ENCODE assay signal across 23 cellular contexts in the genomic region with DNA sequence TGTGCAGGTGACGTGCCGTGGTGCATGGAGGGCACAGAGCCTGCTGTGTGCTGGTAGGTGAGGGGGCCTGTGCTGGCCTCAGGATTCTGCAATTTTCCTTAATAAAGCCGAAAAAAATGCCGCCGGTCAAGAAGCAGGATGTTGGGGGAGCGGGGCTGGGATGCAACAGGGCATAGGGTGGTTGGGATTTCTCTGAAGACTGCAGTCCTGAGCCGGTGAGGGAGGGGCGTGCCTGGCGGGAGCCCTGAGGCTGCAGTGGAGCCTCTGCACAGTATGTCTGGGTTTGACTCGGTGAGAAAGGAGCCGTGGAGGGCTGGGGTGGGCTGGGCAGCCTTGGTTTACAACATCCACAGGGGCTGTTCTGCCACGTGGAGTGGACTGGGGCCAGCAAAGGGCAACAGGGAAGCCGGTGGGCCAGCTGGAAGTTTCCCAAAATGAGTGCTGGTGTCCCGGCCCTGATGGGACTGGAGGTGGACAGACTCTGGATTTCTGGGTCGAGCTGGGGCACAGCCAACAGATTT. TPM values are rescaled to one million over a fixed set of nuclear protein-coding genes. Genes with fewer than 3 reads are reported as not detected.
DNase-seq lines count a peak whose midpoint lies in the region; ATAC-seq, FAIRE-seq and TF ChIP-seq lines count a peak whose summit lies in the region.
"Had no signal": no experiment of that assay in that cellular context is flagged by ENCODE, and none has a peak within 500 bp of the region (broad histone marks: within the 10 kb centered on the region; RNA-seq: fewer than 3 reads in every experiment).

No MANE protein-coding gene starts in this region.

- 85% methylated on average over 15 of the region's 15 CpGs for WGBS in A549 (ENCODE audit: missing lambda C conversion rate)

- H3K9me3 ChIP-seq in A549, result no peaks in the 10 kb centered on the region
- H3K9me3 ChIP-seq in HCT116 (ENCODE audit: control insufficient read depth in 1 of 2, insufficient read depth in 1 of 2, low read depth in 1 of 2, low read length in 2 of 2), result no peaks in the 10 kb centered on the region
- H3K9me3 ChIP-seq: HAP-1, SK-N-SH had no signal

- H3K27me3 ChIP-seq in HCT116 (ENCODE audit: insufficient read depth, low read length), result no peaks in the 10 kb centered on the region

- no peaks in the 10 kb centered on the region for H3K27me3 Mint-ChIP-seq in osteocyte (ENCODE audit: unreplicated experiment)

- intact Hi-C loops in HCT116 (cut with micrococcal nuclease), result no loop called here

- H3K4me2 ChIP-seq in A549 (peak overlapping the region; percentile 34; the same call in 1 of the 3 replicates), HCT116 (ENCODE audit: low read length) (peak overlapping the region; percentile 35; the same call in 1 of the 2 replicates)
- H3K4me2 ChIP-seq: SK-N-SH had no signal

- H3K36me3 ChIP-seq in HCT116 (ENCODE audit: control insufficient read depth in 1 of 2, insufficient read depth in 2 of 2, low read length in 2 of 2), result no peaks in the 10 kb centered on the region; a peak in 1 of 4 replicates
- H3K36me3 ChIP-seq: HAP-1 had no signal

- H3K9ac ChIP-seq in HCT116 (ENCODE audit: low read length), result no peak overlapping the region
- H3K9ac ChIP-seq: GM23248, SK-N-SH had no signal

- TF ChIP-seq RAD21 in A549 (conservative IDR thresholded peaks at IDR 0.05 in 1 of 2, IDR thresholded peaks at IDR 0.05 in 1 of 2) (no peak), HCT116 (IDR thresholded peaks at IDR 0.05; ENCODE audit: low read depth) (no peak)

- H3K27ac Mint-ChIP-seq in osteocyte (ENCODE audit: unreplicated experiment), result peak overlapping the region; percentile 27

- H3K79me2 ChIP-seq in HCT116 (ENCODE audit: insufficient read depth, low read length), result no peaks in the 10 kb centered on the region; the same call in 1 of the 2 replicates

- BruUV-seq in HCT116 (replicated peaks; lab: Mats Ljungman, UMichigan), result no TSS peak

- no peaks in the 10 kb centered on the region for H3K36me3 Mint-ChIP-seq in osteocyte (ENCODE audit: unreplicated experiment)

- ATAC-seq in A549, result peak in 1 of 2 experiments; percentile 3; a peak in 1 of 6 replicates
- ATAC-seq in HCT116, result no peak
- no peak for ATAC-seq in GM21737 (IDR thresholded peaks at IDR 0.05; ENCODE audit: unreplicated experiment)

- no peak overlapping the region for H2AFZ ChIP-seq in HCT116 (ENCODE audit: low read depth, low read length, poor library complexity, severe bottlenecking)
- H2AFZ ChIP-seq: GM23248 had no signal

- no peaks in the 10 kb centered on the region for H4K20me1 ChIP-seq in HCT116 (ENCODE audit: insufficient read depth)

- H3K9me3 Mint-ChIP-seq in osteocyte (ENCODE audit: unreplicated experiment), result no peaks in the 10 kb centered on the region

- FAIRE-seq in A549 (lab: Jason Lieb, UNC), result no peak
- FAIRE-seq: G401.6 had no signal

- no peak overlapping the region for H3K4me3 Mint-ChIP-seq in osteocyte (ENCODE audit: unreplicated experiment)

- H3K4me3 ChIP-seq in A549, result no peak overlapping the region
- no peak overlapping the region for H3K4me3 ChIP-seq in HCT116 (replicated peaks in 1 of 2; ENCODE audit: low read depth in 1 of 2, low read length in 2 of 2)
- H3K4me3 ChIP-seq: GM23248, HAP-1 had no signal

- RAD21 ChIA-PET in HCT116 (lab: Charles Lee; ENCODE audit: low non-redundant PET in 1 of 2, low total read pairs in 2 of 2, uncharacterized antibody in 2 of 2, unreplicated experiment in 2 of 2), result no interaction called here

- TF ChIP-seq POLR2A in A549 (IDR thresholded peaks at IDR 0.05; ENCODE audit: low read length) (no peak), HCT116 (IDR thresholded peaks at IDR 0.05; ENCODE audit: borderline replicate concordance, extremely low read depth, insufficient read depth, insufficient read length) (no peak)

- POLR2A ChIA-PET in A549 (lab: Yijun Ruan, JAX) (no interaction called here), HCT116 (lab: Charles Lee) (no interaction called here)

- H3K9me2 ChIP-seq in HCT116 (ENCODE audit: insufficient read depth), result no peaks in the 10 kb centered on the region
- H3K9me2 ChIP-seq: SK-N-SH had no signal

- no peak for TF ChIP-seq EP300 in A549 (IDR thresholded peaks at IDR 0.05)

- H3K27ac ChIP-seq in A549 (peak overlapping the region in 1 of 2 experiments; percentile 70; a peak in 3 of 6 replicates), HCT116 (ENCODE audit: low read depth, low read length) (no peak overlapping the region)
- H3K27ac ChIP-seq: C4-2B, GM23248 had no signal

- no peak for TF ChIP-seq CTCF in A549 (IDR thresholded peaks at IDR 0.05)
- no peak for TF ChIP-seq CTCF in HCT116 (IDR thresholded peaks at IDR 0.05 in 2 of 3, conservative IDR thresholded peaks at IDR 0.05 in 1 of 3; ENCODE audit: borderline replicate concordance in 1 of 3, insufficient read depth in 1 of 3, low read depth in 2 of 3, low read length in 2 of 3)
- no peak for TF ChIP-seq CTCF in osteocyte (IDR thresholded peaks at IDR 0.05)

- DNase-seq in A549 (ENCODE audit: low read depth in 1 of 2, low spot score in 1 of 2), result no peak
- DNase-seq in HCT116 (ENCODE audit: low read depth, low spot score), result no peak
- peak; percentile 40 for DNase-seq in ecto neural progenitor cell (ENCODE audit: low spot score)
- no peak for DNase-seq in osteocyte (ENCODE audit: extremely low spot score, unreplicated experiment)
- DNase-seq in DMS153 treated with DMSO at 0.1 percent for 48 hours (lab: John Stamatoyannopoulos, UW; ENCODE audit: unreplicated experiment), result no peak
- no peak for DNase-seq in kidney tubule cell (ENCODE audit: low spot score)
- DNase-seq: AML-193; DMS 273 treated with DMSO at 0.1 percent for 48 hours; KG1; MV-4-11; NCI-H187; NCI-H2107; NCI-H510A; NCI-H748 treated with DMSO at 0.1 percent for 48 hours; NK-92 treated with Interleukin-12 subunit alpha and Interleukin-12 subunit beta, amount 100 ng/mL, for 24 hours; SHP77 treated with DMSO at 0.1 percent for 48 hours; SK-N-SH had no signal

- H3K4me1 ChIP-seq in A549 (peaks cover 25% of the 10 kb centered on the region), HCT116 (ENCODE audit: control insufficient read depth in 1 of 2, insufficient read depth in 2 of 2, low read length in 2 of 2) (peaks cover 0 to 20% of the 10 kb centered on the region in 2 experiments; a peak in 2 of 4 replicates)
- H3K4me1 ChIP-seq: HAP-1 had no signal

- H3K4me1 Mint-ChIP-seq in osteocyte (ENCODE audit: unreplicated experiment), result peaks cover 8% of the 10 kb centered on the region

- CTCF ChIA-PET in A549 (lab: Yijun Ruan, JAX), result interaction anchor here (0.8 to 1.2 kb wide), 2 partner anchors 39 to 100 kb away, joined by 3 to 4 read pairs; no protein-coding TSS in a partner anchor
- CTCF ChIA-PET in HCT116 (lab: Charles Lee), result no interaction called here

TF ChIP-seq in HCT116, 20 proteins besides CTCF, POLR2A, EP300 and RAD21 (continues in another document):
- TF ChIP-seq SP1 (IDR thresholded peaks at IDR 0.05; ENCODE audit: low read depth), result no peak

RNA-seq across cellular contexts. Expression of a gene that starts 1.3 kb away (rescaled TPM):
- polyA plus RNA-seq in A549 (2011; rRNA removed), result 0.12 and 0.26 TPM in 2 replicates
- 0.03 and 0.07 TPM in 2 replicates for polyA plus RNA-seq in A549 (2012; cell fraction: cytosol; rRNA removed)
- polyA plus RNA-seq in A549 (2012; cell fraction: nucleus; rRNA removed), result 0.32 and 0.53 TPM in 2 replicates
- polyA plus RNA-seq in A549 (2017; fragmentation: RNase III; extraction: RNeasy Plus Mini Kit Qiagen cat#74134 plus additional on column Dnase treatment), result 0.07 to 0.08 TPM (median 0.07 TPM) in 3 replicates
- not detected in 2 replicates for polyA minus RNA-seq in A549 (2011; rRNA and poly(A)+ RNA removed)
- total RNA-seq in HCT116 (2021; ENCODE audit: unreplicated experiment), result not detected
- 0.13 and 0.44 TPM in 2 replicates for polyA plus RNA-seq in HCT116 (2012)
- not detected in 2 replicates for total RNA-seq in osteocyte
- total RNA-seq: GM23248, OCI-LY7 had no signal
- polyA plus RNA-seq: GM23248, SK-N-SH had no signal

RNA-seq across cellular contexts. Expression of a gene that starts 3.6 kb away (rescaled TPM):
- polyA plus RNA-seq in A549 (2011; rRNA removed) (not detected in 2 replicates), A549 (2017; fragmentation: RNase III; extraction: RNeasy Plus Mini Kit Qiagen cat#74134 plus additional on column Dnase treatment) (not detected in 3 replicates)
- not detected in 2 replicates for polyA plus RNA-seq in A549 (2012; cell fraction: cytosol; rRNA removed)
- polyA plus RNA-seq in A549 (2012; cell fraction: nucleus; rRNA removed), result not detected in 2 replicates
- not detected in 2 replicates for polyA minus RNA-seq in A549 (2011; rRNA and poly(A)+ RNA removed)
- total RNA-seq in HCT116 (2021; ENCODE audit: unreplicated experiment) (not detected), osteocyte (not detected in 2 replicates)
- polyA plus RNA-seq in HCT116 (2012), result not detected in 2 replicates
- total RNA-seq: GM23248, OCI-LY7 had no signal
- polyA plus RNA-seq: GM23248, SK-N-SH had no signal

RNA-seq across cellular contexts. Expression of a gene that starts 7.7 kb away (rescaled TPM):
- polyA plus RNA-seq in A549 (2011; rRNA removed) (2.0 TPM in 2 replicates), A549 (2017; fragmentation: RNase III; extraction: RNeasy Plus Mini Kit Qiagen cat#74134 plus additional on column Dnase treatment) (3.1 to 3.8 TPM (median 3.4 TPM) in 3 replicates)
- polyA plus RNA-seq in A549 (2012; cell fraction: cytosol; rRNA removed), result 2.5 and 4.7 TPM in 2 replicates
- polyA plus RNA-seq in A549 (2012; cell fraction: nucleus; rRNA removed), result 10.7 and 13.3 TPM in 2 replicates
- polyA minus RNA-seq in A549 (2011; rRNA and poly(A)+ RNA removed), result 2.5 and 3.0 TPM in 2 replicates
- total RNA-seq in HCT116 (2021; ENCODE audit: unreplicated experiment) (15.2 TPM), osteocyte (14.4 and 15.4 TPM in 2 replicates)
- 17.9 and 24.9 TPM in 2 replicates for polyA plus RNA-seq in HCT116 (2012)

RNA-seq across cellular contexts. Expression of a gene that starts 13.7 kb away (rescaled TPM):
- polyA plus RNA-seq in A549 (2011; rRNA removed) (not detected in 2 replicates), A549 (2017; fragmentation: RNase III; extraction: RNeasy Plus Mini Kit Qiagen cat#74134 plus additional on column Dnase treatment) (0.07 to 0.17 TPM in 2 of 3 replicates, not detected in the other)
- 0.09 and 0.13 TPM in 2 replicates for polyA plus RNA-seq in A549 (2012; cell fraction: cytosol; rRNA removed)
- 1.2 and 2.3 TPM in 2 replicates for polyA plus RNA-seq in A549 (2012; cell fraction: nucleus; rRNA removed)
- not detected in 2 replicates for polyA minus RNA-seq in A549 (2011; rRNA and poly(A)+ RNA removed)
- total RNA-seq in HCT116 (2021; ENCODE audit: unreplicated experiment) (2.4 TPM), osteocyte (1.7 and 1.8 TPM in 2 replicates)
- 0.95 and 2.2 TPM in 2 replicates for polyA plus RNA-seq in HCT116 (2012)
- total RNA-seq: GM23248 had no signal
- polyA plus RNA-seq: GM23248, SK-N-SH had no signal

RNA-seq across cellular contexts. Expression of a gene that starts 47.1 kb away (rescaled TPM):
- polyA plus RNA-seq in A549 (2011; rRNA removed), result 8.6 and 10.8 TPM in 2 replicates
- polyA plus RNA-seq in A549 (2012; cell fraction: cytosol; rRNA removed), result 19.8 and 25.1 TPM in 2 replicates
- 46.9 and 57.6 TPM in 2 replicates for polyA plus RNA-seq in A549 (2012; cell fraction: nucleus; rRNA removed)
- polyA plus RNA-seq in A549 (2017; fragmentation: RNase III; extraction: RNeasy Plus Mini Kit Qiagen cat#74134 plus additional on column Dnase treatment), result 23.0 to 25.3 TPM (median 23.7 TPM) in 3 replicates
- polyA minus RNA-seq in A549 (2011; rRNA and poly(A)+ RNA removed), result 10.3 and 11.1 TPM in 2 replicates
- total RNA-seq in HCT116 (2021; ENCODE audit: unreplicated experiment), result 45.5 TPM
- polyA plus RNA-seq in HCT116 (2012), result 20.3 TPM in 2 replicates
- 31.5 TPM in 2 replicates for total RNA-seq in osteocyte
